ENCODE assay signal across 15 cellular contexts in genomic region chr14:34580381-34580780, GRCh38. TPM values are rescaled to one million over a fixed set of nuclear protein-coding genes. Genes with fewer than 3 reads are reported as not detected.
DNase-seq lines count a peak whose midpoint lies in the region; ATAC-seq, FAIRE-seq and TF ChIP-seq lines count a peak whose summit lies in the region.
"Had no signal": no experiment of that assay in that cellular context is flagged by ENCODE, and none has a peak within 500 bp of the region (broad histone marks: within the 10 kb centered on the region; RNA-seq: fewer than 3 reads in every experiment).

No MANE protein-coding gene starts in this region.

- no peak for ATAC-seq in A549
- no peak for ATAC-seq in activated CD8-positive, alpha-beta T cell treated with anti-CD3 and anti-CD28 coated beads for 36 hours

- H3K4me2 ChIP-seq in A549: peak overlapping the region; percentile 47

- H3K9me3 Mint-ChIP-seq in activated CD4-positive, alpha-beta memory T cell treated with anti-CD3 and anti-CD28 coated beads for 36 hours: no peaks in the 10 kb centered on the region
- H3K9me3 Mint-ChIP-seq in activated CD4-positive, alpha-beta memory T cell treated with anti-CD3 and anti-CD28 coated beads, Interleukin-2, amount 10 ng/mL, durations not matched to agents 7 days and 5 days: no peaks in the 10 kb centered on the region
- no peaks in the 10 kb centered on the region for H3K9me3 Mint-ChIP-seq in chondrocyte (ENCODE audit: low read depth)
- H3K9me3 Mint-ChIP-seq in activated CD8-positive, alpha-beta T cell treated with anti-CD3 and anti-CD28 coated beads for 36 hours: no peaks in the 10 kb centered on the region

- DNase-seq in activated CD4-positive, alpha-beta memory T cell treated with anti-CD3 and anti-CD28 coated beads for 36 hours: no peak
- no peak for DNase-seq in activated CD4-positive, alpha-beta memory T cell treated with anti-CD3 and anti-CD28 coated beads, Interleukin-2, amount 10 ng/mL, durations not matched to agents 7 days and 5 days
- DNase-seq in A549 (ENCODE audit: low read depth in 1 of 2, low spot score in 1 of 2): no peak
- peak; percentile 13 for DNase-seq in chondrocyte (ENCODE audit: low spot score)
- DNase-seq in sigmoid colon: peak; percentile 43
- DNase-seq in activated CD8-positive, alpha-beta T cell treated with anti-CD3 and anti-CD28 coated beads for 36 hours: no peak
- DNase-seq in HTR-8/SVneo (ENCODE audit: insufficient read length, low spot score): no peak
- no peak for DNase-seq in stimulated activated CD4-positive, alpha-beta T cell treated with anti-CD3 and anti-CD28 coated beads, Interleukin-2, amount 100 ng/mL, for 24 hours
- DNase-seq: 8988T, C1 segment of cervical spinal cord, MV-4-11, NCI-H1436, NCI-H2081, NCI-H510A treated with DMSO at 0.1 percent for 48 hours had no signal

- H3K9me3 ChIP-seq in A549 (no peaks in the 10 kb centered on the region), sigmoid colon (no peaks in the 10 kb centered on the region)
- H3K9me3 ChIP-seq: HAP-1 had no signal

- H3K4me3 ChIP-seq in A549 (no peak overlapping the region), sigmoid colon (no peak overlapping the region)
- H3K4me3 ChIP-seq: HAP-1 had no signal

- intact Hi-C loops in activated CD4-positive, alpha-beta memory T cell treated with anti-CD3 and anti-CD28 coated beads for 36 hours (cut with micrococcal nuclease): no loop called here
- intact Hi-C loops in sigmoid colon (cut with DNase I): no loop called here
- intact Hi-C loops in activated CD8-positive, alpha-beta T cell treated with anti-CD3 and anti-CD28 coated beads for 36 hours (cut with micrococcal nuclease): no loop called here

- TF ChIP-seq CTCF in A549 (IDR thresholded peaks at IDR 0.05) (no peak), chondrocyte (IDR thresholded peaks at IDR 0.05) (no peak), sigmoid colon (IDR thresholded peaks at IDR 0.05) (no peak)
- TF ChIP-seq CTCF in activated CD8-positive, alpha-beta T cell treated with anti-CD3 and anti-CD28 coated beads for 36 hours (IDR thresholded peaks at IDR 0.05): no peak

- TF ChIP-seq POLR2A in A549 (IDR thresholded peaks at IDR 0.05; ENCODE audit: low read length) (no peak), sigmoid colon (IDR thresholded peaks at IDR 0.05) (no peak)

- H3K4me1 ChIP-seq in A549: peaks cover 42% of the 10 kb centered on the region
- H3K4me1 ChIP-seq in sigmoid colon: no peaks in the 10 kb centered on the region
- H3K4me1 ChIP-seq: HAP-1 had no signal

- no peak for TF ChIP-seq RAD21 in A549 (conservative IDR thresholded peaks at IDR 0.05 in 1 of 2, IDR thresholded peaks at IDR 0.05 in 1 of 2)

- POLR2A ChIA-PET in activated CD4-positive, alpha-beta memory T cell treated with anti-CD3 and anti-CD28 coated beads for 36 hours (lab: Charles Lee): interaction anchor here (0.6 kb wide), 1 partner anchor 140 kb away, joined by 3 read pairs; no protein-coding TSS in a partner anchor
- POLR2A ChIA-PET in activated CD4-positive, alpha-beta memory T cell treated with anti-CD3 and anti-CD28 coated beads, Interleukin-2, amount 10 ng/mL, durations not matched to agents 7 days and 5 days (lab: Charles Lee): no interaction called here
- POLR2A ChIA-PET in A549 (lab: Yijun Ruan, JAX): interaction anchor here (0.6 kb wide), 1 partner anchor 25 kb away, joined by 3 read pairs; no protein-coding TSS in a partner anchor
- POLR2A ChIA-PET in activated CD8-positive, alpha-beta T cell treated with anti-CD3 and anti-CD28 coated beads for 36 hours (lab: Charles Lee): interaction anchor here (1.1 kb wide), 1 partner anchor 38 kb away, joined by 3 read pairs; no protein-coding TSS in a partner anchor

- no peaks in the 10 kb centered on the region for H3K27me3 Mint-ChIP-seq in activated CD4-positive, alpha-beta memory T cell treated with anti-CD3 and anti-CD28 coated beads for 36 hours
- no peaks in the 10 kb centered on the region for H3K27me3 Mint-ChIP-seq in activated CD4-positive, alpha-beta memory T cell treated with anti-CD3 and anti-CD28 coated beads, Interleukin-2, amount 10 ng/mL, durations not matched to agents 7 days and 5 days
- H3K27me3 Mint-ChIP-seq in chondrocyte (ENCODE audit: low read depth): no peaks in the 10 kb centered on the region
- H3K27me3 Mint-ChIP-seq in activated CD8-positive, alpha-beta T cell treated with anti-CD3 and anti-CD28 coated beads for 36 hours: no peaks in the 10 kb centered on the region

- H3K36me3 Mint-ChIP-seq in activated CD4-positive, alpha-beta memory T cell treated with anti-CD3 and anti-CD28 coated beads for 36 hours: peaks cover 20% of the 10 kb centered on the region
- H3K36me3 Mint-ChIP-seq in activated CD4-positive, alpha-beta memory T cell treated with anti-CD3 and anti-CD28 coated beads, Interleukin-2, amount 10 ng/mL, durations not matched to agents 7 days and 5 days (ENCODE audit: low read depth): peaks cover 53% of the 10 kb centered on the region
- H3K36me3 Mint-ChIP-seq in chondrocyte (ENCODE audit: low read depth): peaks cover 14% of the 10 kb centered on the region
- H3K36me3 Mint-ChIP-seq in activated CD8-positive, alpha-beta T cell treated with anti-CD3 and anti-CD28 coated beads for 36 hours (ENCODE audit: low read depth): peaks cover 27% of the 10 kb centered on the region

- no peaks in the 10 kb centered on the region for H3K27me3 ChIP-seq in sigmoid colon

- WGBS in A549 (ENCODE audit: missing lambda C conversion rate): 95% methylated on average over 5 of the region's 5 CpGs
- 97 to 99% methylated on average over 5 of the region's 5 CpGs for WGBS in sigmoid colon, 2 donors

- no peak overlapping the region for H3K4me3 Mint-ChIP-seq in activated CD4-positive, alpha-beta memory T cell treated with anti-CD3 and anti-CD28 coated beads for 36 hours
- no peak overlapping the region for H3K4me3 Mint-ChIP-seq in activated CD4-positive, alpha-beta memory T cell treated with anti-CD3 and anti-CD28 coated beads, Interleukin-2, amount 10 ng/mL, durations not matched to agents 7 days and 5 days
- no peak overlapping the region for H3K4me3 Mint-ChIP-seq in chondrocyte (ENCODE audit: unreplicated experiment)
- H3K4me3 Mint-ChIP-seq in activated CD8-positive, alpha-beta T cell treated with anti-CD3 and anti-CD28 coated beads for 36 hours: no peak overlapping the region

- FAIRE-seq in A549 (lab: Jason Lieb, UNC) (no peak), HTR-8/SVneo (lab: Jason Lieb, UNC) (no peak)

- CTCF ChIA-PET in activated CD4-positive, alpha-beta memory T cell treated with anti-CD3 and anti-CD28 coated beads for 36 hours (lab: Charles Lee): no interaction called here
- CTCF ChIA-PET in activated CD4-positive, alpha-beta memory T cell treated with anti-CD3 and anti-CD28 coated beads, Interleukin-2, amount 10 ng/mL, durations not matched to agents 7 days and 5 days (lab: Charles Lee): no interaction called here
- CTCF ChIA-PET in A549 (lab: Yijun Ruan, JAX): interaction anchor here (0.9 kb wide), 1 partner anchor 18 kb away, joined by 4 read pairs; no protein-coding TSS in a partner anchor
- CTCF ChIA-PET in activated CD8-positive, alpha-beta T cell treated with anti-CD3 and anti-CD28 coated beads for 36 hours (lab: Charles Lee): no interaction called here

- H3K36me3 ChIP-seq in sigmoid colon: peaks cover 13 to 97% (median 40%) of the 10 kb centered on the region in 4 donors

- H3K4me1 Mint-ChIP-seq in activated CD4-positive, alpha-beta memory T cell treated with anti-CD3 and anti-CD28 coated beads for 36 hours (ENCODE audit: low read depth): peaks cover 3% of the 10 kb centered on the region
- H3K4me1 Mint-ChIP-seq in activated CD4-positive, alpha-beta memory T cell treated with anti-CD3 and anti-CD28 coated beads, Interleukin-2, amount 10 ng/mL, durations not matched to agents 7 days and 5 days: no peaks in the 10 kb centered on the region
- peaks cover 8% of the 10 kb centered on the region for H3K4me1 Mint-ChIP-seq in chondrocyte (ENCODE audit: low read depth)
- no peaks in the 10 kb centered on the region for H3K4me1 Mint-ChIP-seq in activated CD8-positive, alpha-beta T cell treated with anti-CD3 and anti-CD28 coated beads for 36 hours (ENCODE audit: low read depth)

- H3K27ac ChIP-seq in A549 (peak overlapping the region; percentile 66 to 86; a peak in 5 of 6 replicates), sigmoid colon (no peak overlapping the region)

- H3K27ac Mint-ChIP-seq in activated CD4-positive, alpha-beta memory T cell treated with anti-CD3 and anti-CD28 coated beads for 36 hours: peak overlapping the region; percentile 33
- no peak overlapping the region for H3K27ac Mint-ChIP-seq in activated CD4-positive, alpha-beta memory T cell treated with anti-CD3 and anti-CD28 coated beads, Interleukin-2, amount 10 ng/mL, durations not matched to agents 7 days and 5 days
- no peak overlapping the region for H3K27ac Mint-ChIP-seq in chondrocyte (ENCODE audit: unreplicated experiment)
- no peak overlapping the region for H3K27ac Mint-ChIP-seq in activated CD8-positive, alpha-beta T cell treated with anti-CD3 and anti-CD28 coated beads for 36 hours

- TF ChIP-seq EP300 in A549 (IDR thresholded peaks at IDR 0.05): no peak
- TF ChIP-seq EP300 in sigmoid colon (IDR thresholded peaks at IDR 0.05): no peak

RNA-seq across cellular contexts. Expression of gene EAPP, which starts 40.9 kb away (rescaled TPM):
- 10 to 100 TPM; 37.5 to 40.2 TPM for total RNA-seq in activated CD4-positive, alpha-beta memory T cell treated with anti-CD3 and anti-CD28 coated beads for 36 hours
- 10 to 100 TPM; 34.9 to 38.6 TPM for total RNA-seq in activated CD4-positive, alpha-beta memory T cell treated with anti-CD3 and anti-CD28 coated beads, Interleukin-2, amount 10 ng/mL, durations not matched to agents 7 days and 5 days
- 62.3 and 93.0 TPM in 2 replicates for polyA plus RNA-seq in A549 (2011; rRNA removed)
- polyA plus RNA-seq in A549 (2012; cell fraction: cytosol; rRNA removed): 20.1 and 22.2 TPM in 2 replicates
- 7.5 and 9.0 TPM in 2 replicates for polyA plus RNA-seq in A549 (2012; cell fraction: nucleus; rRNA removed)
- 41.2 to 49.1 TPM (median 44.6 TPM) in 3 replicates for polyA plus RNA-seq in A549 (2017; fragmentation: RNase III; extraction: RNeasy Plus Mini Kit Qiagen cat#74134 plus additional on column Dnase treatment)
- polyA minus RNA-seq in A549 (2011; rRNA and poly(A)+ RNA removed): 23.3 and 23.4 TPM in 2 replicates
- 22.8 to 27.9 TPM (median 27.0 TPM) in 3 replicates for total RNA-seq in chondrocyte
- total RNA-seq in sigmoid colon: 10 to 100 TPM; 25.5 to 44.9 (median 39.2) TPM
- polyA plus RNA-seq in sigmoid colon: 100 to 1,000 TPM in 2 of 3 donors, 10 to 100 TPM in 1; 54.4 to 133 (median 114) TPM
- 10 to 100 TPM; 29.9 to 32.0 TPM for total RNA-seq in activated CD8-positive, alpha-beta T cell treated with anti-CD3 and anti-CD28 coated beads for 36 hours

RNA-seq across cellular contexts. Expression of gene SNX6, which starts 49.6 kb away (rescaled TPM):
- 10 to 100 TPM; 82.0 to 86.9 TPM for total RNA-seq in activated CD4-positive, alpha-beta memory T cell treated with anti-CD3 and anti-CD28 coated beads for 36 hours
- total RNA-seq in activated CD4-positive, alpha-beta memory T cell treated with anti-CD3 and anti-CD28 coated beads, Interleukin-2, amount 10 ng/mL, durations not matched to agents 7 days and 5 days: 100 to 1,000 TPM; 112 to 117 TPM
- polyA plus RNA-seq in A549 (2011; rRNA removed) (99.4 and 149 TPM in 2 replicates), A549 (2017; fragmentation: RNase III; extraction: RNeasy Plus Mini Kit Qiagen cat#74134 plus additional on column Dnase treatment) (174 to 187 TPM (median 174 TPM) in 3 replicates), sigmoid colon (100 to 1,000 TPM in 1 of 3 donors, 10 to 100 TPM in 2; 69.4 to 105 (median 72.7) TPM)
- 35.3 and 41.6 TPM in 2 replicates for polyA plus RNA-seq in A549 (2012; cell fraction: cytosol; rRNA removed)
- polyA plus RNA-seq in A549 (2012; cell fraction: nucleus; rRNA removed): 30.4 and 68.7 TPM in 2 replicates
- 19.7 and 24.8 TPM in 2 replicates for polyA minus RNA-seq in A549 (2011; rRNA and poly(A)+ RNA removed)
- total RNA-seq in chondrocyte (72.6 to 93.5 TPM (median 91.7 TPM) in 3 replicates), sigmoid colon (100 to 1,000 TPM in 2 of 4 donors, 10 to 100 TPM in 2; 79.0 to 136 (median 108) TPM)
- 10 to 100 TPM; 61.1 to 62.8 TPM for total RNA-seq in activated CD8-positive, alpha-beta T cell treated with anti-CD3 and anti-CD28 coated beads for 36 hours

Comparison
In these comparisons a context has a peak if more than half of its experiments do, and no peak if none do; other contexts are left out.
1. DNase-seq: peak in chondrocyte (single experiment) and sigmoid colon (single experiment); none in activated CD4-positive, alpha-beta memory T cell treated with anti-CD3 and anti-CD28 coated beads for 36 hours (single experiment), activated CD4-positive, alpha-beta memory T cell treated with anti-CD3 and anti-CD28 coated beads, Interleukin-2, amount 10 ng/mL, durations not matched to agents 7 days and 5 days (single experiment), A549 (0 of 2), activated CD8-positive, alpha-beta T cell treated with anti-CD3 and anti-CD28 coated beads for 36 hours (single experiment), HTR-8/SVneo (single experiment) and stimulated activated CD4-positive, alpha-beta T cell treated with anti-CD3 and anti-CD28 coated beads, Interleukin-2, amount 100 ng/mL, for 24 hours (0 of 2).
2. H3K27ac ChIP-seq: peak in A549 (2 of 2); none in sigmoid colon (0 of 4).